8 cellular contexts compared by ENCODE assay signal in genomic region chr5:176610430-176610763, GRCh38. TPM values are rescaled to one million over a fixed set of nuclear protein-coding genes. Genes with fewer than 3 reads are reported as not detected.
DNase-seq lines count a peak whose midpoint lies in the region; ATAC-seq, FAIRE-seq and TF ChIP-seq lines count a peak whose summit lies in the region.

No MANE protein-coding gene starts in this region.

- TF ChIP-seq EP300 in A549 (IDR thresholded peaks at IDR 0.05), result no peak

- H3K4me1 ChIP-seq in A549 (peaks cover 27% of the 10 kb centered on the region), endodermal cell (ENCODE audit: control insufficient read depth, insufficient read depth, low read length) (peaks cover 8% of the 10 kb centered on the region), prostate gland (replicated peaks) (no peaks in the 10 kb centered on the region)

- H3K27me3 ChIP-seq in endodermal cell (ENCODE audit: control insufficient read depth, insufficient read depth, low read length, poor library complexity, severe bottlenecking), result peaks cover 19% of the 10 kb centered on the region
- no peaks in the 10 kb centered on the region for H3K27me3 ChIP-seq in prostate gland (replicated peaks; ENCODE audit: insufficient read depth)

- H3K36me3 Mint-ChIP-seq in endodermal cell (ENCODE audit: low read depth), result no peaks in the 10 kb centered on the region

- H3K27ac ChIP-seq in A549 (peak overlapping the region; percentile 84 to 95), endodermal cell (ENCODE audit: low read depth, low read length) (no peak overlapping the region), prostate gland (no peak overlapping the region)

- no peak overlapping the region for H3K27ac Mint-ChIP-seq in endodermal cell

- peaks cover 12% of the 10 kb centered on the region for H3K4me1 Mint-ChIP-seq in endodermal cell

- POLR2A ChIA-PET in A549 (lab: Yijun Ruan, JAX), result no interaction called here

- CTCF ChIA-PET in A549 (lab: Yijun Ruan, JAX), result interaction anchor here (0.7 kb wide), 1 partner anchor 11 kb away, joined by 3 read pairs; no protein-coding TSS in a partner anchor

- FAIRE-seq in A549 (lab: Jason Lieb, UNC), result no peak

- peak overlapping the region; percentile 94 for H3K4me3 ChIP-seq in A549
- H3K4me3 ChIP-seq in endodermal cell (ENCODE audit: low read length), result peak overlapping the region; percentile 64
- H3K4me3 ChIP-seq in prostate gland, result peak overlapping the region; percentile 37 to 55

- H3K9me3 Mint-ChIP-seq in endodermal cell, result no peaks in the 10 kb centered on the region

- TF ChIP-seq CTCF in A549 (IDR thresholded peaks at IDR 0.05) (no peak), endodermal cell (conservative IDR thresholded peaks at IDR 0.05) (no peak), prostate gland (IDR thresholded peaks at IDR 0.05) (no peak)

- TF ChIP-seq POLR2A in A549 (IDR thresholded peaks at IDR 0.05; ENCODE audit: low read length) (no peak), prostate gland (IDR thresholded peaks at IDR 0.05) (no peak)

- H3K36me3 ChIP-seq in endodermal cell (ENCODE audit: control insufficient read depth, insufficient read depth, low read length), result no peaks in the 10 kb centered on the region
- H3K36me3 ChIP-seq in prostate gland, result no peaks in the 10 kb centered on the region

- H3K9me3 ChIP-seq in A549, result no peaks in the 10 kb centered on the region
- no peaks in the 10 kb centered on the region for H3K9me3 ChIP-seq in endodermal cell (ENCODE audit: control insufficient read depth, low read length)
- no peaks in the 10 kb centered on the region for H3K9me3 ChIP-seq in prostate gland

- H3K9ac ChIP-seq in endodermal cell (ENCODE audit: extremely low read depth, low read length, poor library complexity, severe bottlenecking), result no peak overlapping the region

- H3K4me2 ChIP-seq in A549, result peak overlapping the region; percentile 91

- TF ChIP-seq RAD21 in A549 (conservative IDR thresholded peaks at IDR 0.05 in 1 of 2, IDR thresholded peaks at IDR 0.05 in 1 of 2), result no peak

- H3K27me3 Mint-ChIP-seq in endodermal cell (ENCODE audit: insufficient read depth), result peaks cover 49% of the 10 kb centered on the region

- DNase-seq in A549 (ENCODE audit: low read depth in 1 of 2, low spot score in 1 of 2) (no peak), NCI-H2171 treated with DMSO at 0.1 percent for 48 hours (lab: John Stamatoyannopoulos, UW) (peak; percentile 28), endodermal cell (no peak), prostate gland (ENCODE audit: low spot score) (no peak), H4 (ENCODE audit: low spot score) (no peak), AML-193 (lab: John Stamatoyannopoulos, UW) (no peak)

- H3K4me3 Mint-ChIP-seq in endodermal cell, result peak overlapping the region; percentile 45

- intact Hi-C loops in prostate gland (cut with DNase I), result no loop called here

- 0% methylated on average over 14 of the region's 31 CpGs for WGBS in A549 (ENCODE audit: missing lambda C conversion rate)
- 2 to 3% methylated on average over 6 to 27 of the region's 31 CpGs for WGBS in endodermal cell (ENCODE audit: insufficient coverage in 1 of 2, insufficient read length in 1 of 2), 2 experiments
- WGBS in prostate gland, result 4% methylated on average over 24 of the region's 31 CpGs

- peak in 1 of 2 experiments; percentile 22; a peak in 3 of 6 replicates for ATAC-seq in A549
- ATAC-seq in GM19324 (IDR thresholded peaks at IDR 0.05; ENCODE audit: low FRiP score, unreplicated experiment), result peak; percentile 3
- no peak for ATAC-seq in HG03571 (IDR thresholded peaks at IDR 0.05; ENCODE audit: unreplicated experiment)

TF ChIP-seq in A549, 52 proteins besides CTCF, POLR2A, EP300 and RAD21:
- TF ChIP-seq E2F6 (IDR thresholded peaks at IDR 0.05; ENCODE audit: borderline replicate concordance, low read depth), result peak; percentile 53; the same call in 1 of the 2 replicates
- TF ChIP-seq CBX8 (IDR thresholded peaks at IDR 0.05), result no peak

RNA-seq across cellular contexts. Expression of gene GPRIN1, which starts 0.4 kb away (rescaled TPM):
- 3.1 and 4.2 TPM in 2 replicates for polyA plus RNA-seq in A549 (2011; rRNA removed)
- polyA plus RNA-seq in A549 (2012; cell fraction: cytosol; rRNA removed), result 3.4 and 5.1 TPM in 2 replicates
- 4.0 and 5.0 TPM in 2 replicates for polyA plus RNA-seq in A549 (2012; cell fraction: nucleus; rRNA removed)
- 6.1 to 6.7 TPM (median 6.4 TPM) in 3 replicates for polyA plus RNA-seq in A549 (2017; fragmentation: RNase III; extraction: RNeasy Plus Mini Kit Qiagen cat#74134 plus additional on column Dnase treatment)
- 3.8 and 4.1 TPM in 2 replicates for polyA minus RNA-seq in A549 (2011; rRNA and poly(A)+ RNA removed)
- total RNA-seq in endodermal cell, result 1 to 10 TPM; 4.5 to 4.9 TPM
- polyA plus RNA-seq in endodermal cell (2013, experiment 1 of 2), result 10.4 TPM
- polyA plus RNA-seq in endodermal cell (2013, experiment 2 of 2), result 10.0 TPM
- 1 to 10 TPM in 1 of 2 donors, under 1 TPM in 1; 0.14 to 6.6 TPM for total RNA-seq in prostate gland
- 11.7 and 14.0 TPM in 2 replicates for total RNA-seq in H4 (2014; rRNA removed; shearing (Covaris generic))

RNA-seq across cellular contexts. Expression of gene SNCB, which starts 19.9 kb away (rescaled TPM):
- polyA plus RNA-seq in A549 (2011; rRNA removed) (0.26 and 0.37 TPM in 2 replicates), A549 (2017; fragmentation: RNase III; extraction: RNeasy Plus Mini Kit Qiagen cat#74134 plus additional on column Dnase treatment) (0.65 to 1.2 TPM (median 0.74 TPM) in 3 replicates)
- 0.98 TPM in 2 replicates for polyA plus RNA-seq in A549 (2012; cell fraction: cytosol; rRNA removed)
- 0.94 and 0.96 TPM in 2 replicates for polyA plus RNA-seq in A549 (2012; cell fraction: nucleus; rRNA removed)
- polyA minus RNA-seq in A549 (2011; rRNA and poly(A)+ RNA removed), result not detected in 2 replicates
- total RNA-seq in endodermal cell (1 to 10 TPM in 1 of 2 donors, under 1 TPM in 1; 0.22 to 1.8 TPM), prostate gland (not detected)
- 0.25 TPM for polyA plus RNA-seq in endodermal cell (2013, experiment 1 of 2)
- polyA plus RNA-seq in endodermal cell (2013, experiment 2 of 2), result 0.58 TPM
- total RNA-seq in H4 (2014; rRNA removed; shearing (Covaris generic)), result 0.48 TPM in 1 of 2 replicates, not detected in the other

RNA-seq across cellular contexts. Expression of gene EIF4E1B, which starts 20.1 kb away (rescaled TPM):
- polyA plus RNA-seq in A549 (2011; rRNA removed) (not detected in 2 replicates), A549 (2017; fragmentation: RNase III; extraction: RNeasy Plus Mini Kit Qiagen cat#74134 plus additional on column Dnase treatment) (not detected in 3 replicates)
- not detected in 2 replicates for polyA plus RNA-seq in A549 (2012; cell fraction: cytosol; rRNA removed)
- not detected in 2 replicates for polyA plus RNA-seq in A549 (2012; cell fraction: nucleus; rRNA removed)
- not detected in 2 replicates for polyA minus RNA-seq in A549 (2011; rRNA and poly(A)+ RNA removed)
- total RNA-seq in endodermal cell (1 to 10 TPM; 1.4 to 2.0 TPM), prostate gland (1 to 10 TPM in 1 of 2 donors, not detected in 1; 1.6 TPM)
- polyA plus RNA-seq in endodermal cell (2013, experiment 1 of 2), result 0.82 TPM
- polyA plus RNA-seq in endodermal cell (2013, experiment 2 of 2), result not detected
- not detected in 2 replicates for total RNA-seq in H4 (2014; rRNA removed; shearing (Covaris generic))

RNA-seq across cellular contexts. Expression of gene TSPAN17, which starts 36.9 kb away (rescaled TPM):
- 33.7 and 35.6 TPM in 2 replicates for polyA plus RNA-seq in A549 (2011; rRNA removed)
- polyA plus RNA-seq in A549 (2012; cell fraction: cytosol; rRNA removed), result 37.8 and 52.9 TPM in 2 replicates
- polyA plus RNA-seq in A549 (2012; cell fraction: nucleus; rRNA removed), result 71.4 and 73.3 TPM in 2 replicates
- polyA plus RNA-seq in A549 (2017; fragmentation: RNase III; extraction: RNeasy Plus Mini Kit Qiagen cat#74134 plus additional on column Dnase treatment), result 45.7 to 49.4 TPM (median 47.4 TPM) in 3 replicates
- 72.8 and 73.0 TPM in 2 replicates for polyA minus RNA-seq in A549 (2011; rRNA and poly(A)+ RNA removed)
- 10 to 100 TPM; 49.3 to 50.3 TPM for total RNA-seq in endodermal cell
- 35.5 TPM for polyA plus RNA-seq in endodermal cell (2013, experiment 1 of 2)
- polyA plus RNA-seq in endodermal cell (2013, experiment 2 of 2), result 34.8 TPM
- total RNA-seq in prostate gland, result 10 to 100 TPM; 17.6 to 38.1 TPM
- total RNA-seq in H4 (2014; rRNA removed; shearing (Covaris generic)), result 48.0 and 49.6 TPM in 2 replicates

Comparison
In these comparisons a context has a peak if more than half of its experiments do, and no peak if none do; other contexts are left out.
1. H3K27ac ChIP-seq: peak in A549 (2 of 2); none in endodermal cell (single experiment) and prostate gland (0 of 2).
2. Peak in every context shown above with its lines, with median percentiles within 50 percentile points of each other: H3K4me3 ChIP-seq.